ENCODE assay signal across 16 cellular contexts in genomic region chr13:45168555-45168930, GRCh38. TPM values are rescaled to one million over a fixed set of nuclear protein-coding genes. Genes with fewer than 3 reads are reported as not detected.
DNase-seq lines count a peak whose midpoint lies in the region; TF ChIP-seq lines count a peak whose summit lies in the region.
"Had no signal": no experiment of that assay in that cellular context is flagged by ENCODE, and none has a peak within 500 bp of the region (broad histone marks: within the 10 kb centered on the region; RNA-seq: fewer than 3 reads in every experiment).

No MANE protein-coding gene starts in this region.

- H3K27ac ChIP-seq in HEK293 (ENCODE audit: extremely low read depth, low read depth, low read length), result no peak overlapping the region
- H3K27ac ChIP-seq in SK-N-MC, result peak overlapping the region; percentile 38
- peak overlapping the region; percentile 70 to 84 for H3K27ac ChIP-seq in esophagus (ENCODE audit: low read depth in 2 of 2, low read length in 1 of 2)
- peak overlapping the region; percentile 40 to 73 (median 60) for H3K27ac ChIP-seq in stomach
- H3K27ac ChIP-seq: SJCRH30 had no signal

- TF ChIP-seq POLR2A in stomach (IDR thresholded peaks at IDR 0.05), result no peak

- intact Hi-C loops in stomach (cut with DNase I; ENCODE audit: low total_unique reads), result no loop called here

- H3K9me3 Mint-ChIP-seq in immature natural killer cell, result no peaks in the 10 kb centered on the region
- H3K9me3 Mint-ChIP-seq: CD4-positive, CD25-positive, alpha-beta regulatory T cell had no signal

- H3K4me1 ChIP-seq in HEK293 (ENCODE audit: control insufficient read depth, insufficient read depth, low read length), result no peaks in the 10 kb centered on the region
- peaks cover 0 to 4% of the 10 kb centered on the region in 2 donors for H3K4me1 ChIP-seq in esophagus (ENCODE audit: control insufficient read depth in 2 of 2, insufficient read depth in 2 of 2, low read length in 1 of 2)
- peaks cover 0 to 19% (median 10%) of the 10 kb centered on the region in 4 donors for H3K4me1 ChIP-seq in stomach
- H3K4me1 ChIP-seq: SJCRH30 had no signal

- H3K36me3 Mint-ChIP-seq in immature natural killer cell, result peaks cover 10 to 13% (median 12%) of the 10 kb centered on the region in 3 donors

- TF ChIP-seq EP300 in stomach (IDR thresholded peaks at IDR 0.05), result no peak

- H3K4me1 Mint-ChIP-seq in immature natural killer cell, result peaks cover 3 to 21% of the 10 kb centered on the region in 2 donors

- H3K4me3 ChIP-seq in HEK293 (ENCODE audit: low read depth, low read length), result no peak overlapping the region
- H3K4me3 ChIP-seq in SK-N-MC, result no peak overlapping the region
- H3K4me3 ChIP-seq in esophagus (ENCODE audit: low read depth in 1 of 2, low read length in 2 of 2), result no peak overlapping the region
- H3K4me3 ChIP-seq in stomach, result no peak overlapping the region
- H3K4me3 ChIP-seq: SJCRH30 had no signal

- H3K4me3 Mint-ChIP-seq in immature natural killer cell, result no peak overlapping the region
- H3K4me3 Mint-ChIP-seq: CD4-positive, CD25-positive, alpha-beta regulatory T cell had no signal

- no peak overlapping the region for H3K9ac ChIP-seq in SK-N-MC (ENCODE audit: insufficient read length)

- no peaks in the 10 kb centered on the region for H3K9me3 ChIP-seq in HEK293 (ENCODE audit: control insufficient read depth, insufficient read depth, low read depth, low read length)
- H3K9me3 ChIP-seq in SK-N-MC (ENCODE audit: low read depth, low read length), result no peaks in the 10 kb centered on the region
- H3K9me3 ChIP-seq in esophagus (ENCODE audit: control insufficient read depth in 2 of 2, insufficient read depth in 1 of 2, low read depth in 1 of 2, low read length in 1 of 2), result no peaks in the 10 kb centered on the region
- no peaks in the 10 kb centered on the region for H3K9me3 ChIP-seq in stomach

- POLR2A ChIA-PET in HEK293 (lab: Yijun Ruan, JAX), result no interaction called here

- CTCF ChIA-PET in HEK293 (lab: Yijun Ruan, JAX), result no interaction called here

- H3K36me3 ChIP-seq in HEK293 (ENCODE audit: control insufficient read depth in 2 of 2, insufficient read depth in 1 of 2, low read length in 2 of 2) (no peaks in the 10 kb centered on the region; a peak in 1 of 3 replicates), SK-N-MC (ENCODE audit: insufficient read depth, low read length) (peaks cover 20% of the 10 kb centered on the region), esophagus (ENCODE audit: control insufficient read depth in 2 of 2, insufficient read depth in 2 of 2, low read length in 1 of 2) (peaks cover 0 to 3% of the 10 kb centered on the region in 2 donors), stomach (peaks cover 0 to 6% (median 5%) of the 10 kb centered on the region in 4 donors)

- H3K27ac Mint-ChIP-seq in immature natural killer cell, result no peak overlapping the region

- 40 to 45% methylated on average over 2 of the region's 2 CpGs for WGBS in esophagus, 2 donors
- 51 to 95% (median 61%) methylated on average over 2 of the region's 2 CpGs for WGBS in stomach, 5 donors

- DNase-seq in SK-N-MC (ENCODE audit: low read depth, low spot score) (no peak), stomach (no peak), DMS153 treated with DMSO at 0.1 percent for 48 hours (lab: John Stamatoyannopoulos, UW; ENCODE audit: unreplicated experiment) (no peak), dedifferentiated amniotic fluid mesenchymal stem cell (ENCODE audit: extremely low spot score) (no peak), immature natural killer cell (no peak), GDM1 (lab: John Stamatoyannopoulos, UW) (no peak)
- DNase-seq: AML-193; CD4-positive, CD25-positive, alpha-beta regulatory T cell; Kasumi-1; NCI-H1417; NCI-H2171 treated with DMSO at 0.1 percent for 48 hours; NCI-H510A; SJCRH30 had no signal

- no peak for TF ChIP-seq CTCF in HEK293 (tag by site-specific recombination; IDR thresholded peaks at IDR 0.05)
- TF ChIP-seq CTCF in stomach (IDR thresholded peaks at IDR 0.05), result no peak

- peaks cover 0 to 2% (median 0%) of the 10 kb centered on the region in 3 donors for H3K27me3 Mint-ChIP-seq in immature natural killer cell (ENCODE audit: low read depth in 3 of 3)
- H3K27me3 Mint-ChIP-seq: CD4-positive, CD25-positive, alpha-beta regulatory T cell had no signal

- H3K27me3 ChIP-seq in esophagus (ENCODE audit: control insufficient read depth in 1 of 2, insufficient read depth in 2 of 2, low read length in 2 of 2) (no peaks in the 10 kb centered on the region), stomach (no peaks in the 10 kb centered on the region)
- H3K27me3 ChIP-seq: SJCRH30 had no signal

TF ChIP-seq in HEK293, 187 proteins besides CTCF, POLR2A, EP300 and RAD21:
- TF ChIP-seq ZNF366 (tag by site-specific recombination; conservative IDR thresholded peaks at IDR 0.05) (peak; percentile 83), SCRT1 (tag by site-specific recombination; IDR thresholded peaks at IDR 0.05; ENCODE audit: borderline replicate concordance) (no peak), ZNF677 (tag by site-specific recombination; IDR thresholded peaks at IDR 0.05) (no peak), PRDM1 (tag by site-specific recombination; IDR thresholded peaks at IDR 0.05) (no peak), HOXD13 (CRISPR knock-in tag; IDR thresholded peaks at IDR 0.05; ENCODE audit: borderline replicate concordance) (no peak), HIC1 (tag by site-specific recombination; IDR thresholded peaks at IDR 0.05) (no peak)

RNA-seq across cellular contexts. Expression of gene KCTD4, which starts 32.3 kb away (rescaled TPM):
- polyA plus RNA-seq in esophagus (under 1 TPM in 1 of 2 donors, not detected in 1; 0.02 TPM), stomach (under 1 TPM in 1 of 3 donors, not detected in 2; 0.10 TPM), immature natural killer cell (under 1 TPM in 1 of 3 donors, not detected in 2; 0.20 TPM)
- total RNA-seq in stomach, result not detected
- total RNA-seq: CD4-positive, CD25-positive, alpha-beta regulatory T cell; H1; SJCRH30 had no signal
- polyA plus RNA-seq: H1 had no signal

RNA-seq across cellular contexts. Expression of gene GTF2F2, which starts 48.2 kb away (rescaled TPM):
- polyA plus RNA-seq in esophagus, result 10 to 100 TPM; 15.1 to 19.0 TPM
- total RNA-seq in stomach, result 10 to 100 TPM in 4 of 5 donors, 1 to 10 TPM in 1; 8.7 to 30.7 (median 16.3) TPM
- 10 to 100 TPM; 11.0 to 17.3 (median 16.0) TPM for polyA plus RNA-seq in stomach
- polyA plus RNA-seq in immature natural killer cell, result 1 to 10 TPM; 4.5 to 9.4 (median 9.3) TPM
